In genomic region chr10:83682399-83682798, GRCh38 we compare ENCODE assay signal across 20 cellular contexts.
DNase-seq lines count a peak whose midpoint lies in the region; ATAC-seq, FAIRE-seq and TF ChIP-seq lines count a peak whose summit lies in the region.
"Had no signal": no experiment of that assay in that cellular context is flagged by ENCODE, and none has a peak within 500 bp of the region (broad histone marks: within the 10 kb centered on the region; RNA-seq: fewer than 3 reads in every experiment).

No MANE protein-coding gene starts in this region.

- peak in 1 of 2 experiments; percentile 71; a peak in 2 of 4 replicates for TF ChIP-seq EP300 in SK-N-SH (IDR thresholded peaks at IDR 0.05; ENCODE audit: borderline replicate concordance in 1 of 2, low read depth in 1 of 2, low read length in 1 of 2)

- no peak for ATAC-seq in SK-N-SH treated with all-trans-retinoic acid at 6 μM for 48 hours
- ATAC-seq: A549; CD8-positive, alpha-beta T cell had no signal

- no peak overlapping the region for H2AFZ ChIP-seq in SK-N-SH (ENCODE audit: low read depth)

- H3K9me3 ChIP-seq in SK-N-SH, result no peaks in the 10 kb centered on the region
- H3K9me3 ChIP-seq: A549; BLaER1 treated with 17β-estradiol and CSF1 and Interleukin-3, amounts not matched to agents 10 nM and 100 nM; Caco-2 had no signal

- CTCF ChIA-PET in SK-N-SH (lab: Yijun Ruan, JAX), result interaction anchor here (1.0 to 1.7 kb wide), 3 partner anchors 15 to 189 kb away, joined by 3 to 6 read pairs (median 4); no protein-coding TSS in a partner anchor

- 18% methylated on average over 2 of the region's 2 CpGs for WGBS in SK-N-SH (ENCODE audit: low lambda C conversion rate)

- no peak overlapping the region for H3K4me2 ChIP-seq in SK-N-SH
- H3K4me2 ChIP-seq: A549; BLaER1 treated with 17β-estradiol and CSF1 and Interleukin-3, amounts not matched to agents 10 nM and 100 nM had no signal

- no peak overlapping the region for H3K9ac ChIP-seq in SK-N-SH
- H3K9ac ChIP-seq: BLaER1 treated with 17β-estradiol and CSF1 and Interleukin-3, amounts not matched to agents 10 nM and 100 nM had no signal

- H3K79me2 ChIP-seq in SK-N-SH (ENCODE audit: insufficient read depth), result no peaks in the 10 kb centered on the region

- POLR2A ChIA-PET in SK-N-SH (lab: Yijun Ruan, JAX), result no interaction called here

- H3K4me3 ChIP-seq in SK-N-SH (ENCODE audit: low read depth in 2 of 2, low read length in 1 of 2), result no peak overlapping the region
- H3K4me3 ChIP-seq: A549; BLaER1 treated with 17β-estradiol and CSF1 and Interleukin-3, amounts not matched to agents 10 nM and 100 nM had no signal

- H3K36me3 ChIP-seq in SK-N-SH (replicated peaks in 1 of 2; ENCODE audit: control insufficient read depth in 1 of 2, insufficient read depth in 2 of 2, low read length in 1 of 2), result no peaks in the 10 kb centered on the region
- H3K36me3 ChIP-seq: BLaER1 treated with 17β-estradiol and CSF1 and Interleukin-3, amounts not matched to agents 10 nM and 100 nM had no signal

- DNase-seq in SK-N-SH (peak; percentile 36), OCI-M1 (lab: John Stamatoyannopoulos, UW) (peak; percentile 27), urothelium cell line (ENCODE audit: low spot score) (no peak), NCI-H187 (lab: John Stamatoyannopoulos, UW) (no peak), H4 (ENCODE audit: low spot score) (no peak)
- DNase-seq: AML-193; Caco-2; Calu3; CD4-positive, alpha-beta T cell; CD8-positive, alpha-beta T cell; DMS79 treated with DMSO at 0.1 percent for 48 hours; GF-D8 had no signal

- no peaks in the 10 kb centered on the region for H3F3A ChIP-seq in SK-N-SH (replicated peaks; ENCODE audit: insufficient read depth)

- no peaks in the 10 kb centered on the region for H4K20me1 ChIP-seq in SK-N-SH (ENCODE audit: insufficient read depth)
- H4K20me1 ChIP-seq: BLaER1 treated with 17β-estradiol and CSF1 and Interleukin-3, amounts not matched to agents 10 nM and 100 nM had no signal

- H3K27ac ChIP-seq in SK-N-SH (ENCODE audit: low read depth in 2 of 2, low read length in 1 of 2), result no peak overlapping the region; a peak in 1 of 4 replicates
- H3K27ac ChIP-seq: 22Rv1; A549; BLaER1 treated with 17β-estradiol and CSF1 and Interleukin-3, amounts not matched to agents 10 nM and 100 nM; C4-2B had no signal

- no peaks in the 10 kb centered on the region for H3K27me3 ChIP-seq in SK-N-SH (ENCODE audit: insufficient read depth)
- H3K27me3 ChIP-seq: BLaER1 treated with 17β-estradiol and CSF1 and Interleukin-3, amounts not matched to agents 10 nM and 100 nM had no signal

- no peak for TF ChIP-seq RAD21 in SK-N-SH (IDR thresholded peaks at IDR 0.05; ENCODE audit: low read length)

- no peaks in the 10 kb centered on the region for H3K9me2 ChIP-seq in SK-N-SH

- H3K4me1 ChIP-seq in SK-N-SH (ENCODE audit: control insufficient read depth in 1 of 2, insufficient read depth in 2 of 2, low read depth in 1 of 2, low read length in 1 of 2), result peaks cover 0 to 10% of the 10 kb centered on the region in 2 experiments; a peak in 2 of 4 replicates
- H3K4me1 ChIP-seq: A549; BLaER1 treated with 17β-estradiol and CSF1 and Interleukin-3, amounts not matched to agents 10 nM and 100 nM; Caco-2 had no signal

- FAIRE-seq in urothelium cell line (lab: Jason Lieb, UNC), result peak; percentile 23
- FAIRE-seq: A549, D721Med, G401.6, GM18507 had no signal

- TF ChIP-seq CTCF in SK-N-SH (IDR thresholded peaks at IDR 0.05), result no peak

TF ChIP-seq in SK-N-SH, 30 proteins besides CTCF, POLR2A, EP300 and RAD21 (continues in another document):
- TF ChIP-seq REST (IDR thresholded peaks at IDR 0.05; ENCODE audit: low read depth, low read length), result no peak
- TF ChIP-seq TEAD4 (IDR thresholded peaks at IDR 0.05; ENCODE audit: borderline replicate concordance, insufficient read depth), result no peak
- TF ChIP-seq CHD2 (IDR thresholded peaks at IDR 0.05; ENCODE audit: low read length, partially characterized antibody), result peak; percentile 32
- TF ChIP-seq, protein P1, sequence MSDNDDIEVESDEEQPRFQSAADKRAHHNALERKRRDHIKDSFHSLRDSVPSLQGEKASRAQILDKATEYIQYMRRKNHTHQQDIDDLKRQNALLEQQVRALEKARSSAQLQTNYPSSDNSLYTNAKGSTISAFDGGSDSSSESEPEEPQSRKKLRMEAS (IDR thresholded peaks at IDR 0.05; ENCODE audit: low read depth), result no peak
- peak; percentile 73; the same call in 1 of the 2 replicates for TF ChIP-seq RCOR1 (IDR thresholded peaks at IDR 0.05; ENCODE audit: low read length)
- TF ChIP-seq, protein P2, sequence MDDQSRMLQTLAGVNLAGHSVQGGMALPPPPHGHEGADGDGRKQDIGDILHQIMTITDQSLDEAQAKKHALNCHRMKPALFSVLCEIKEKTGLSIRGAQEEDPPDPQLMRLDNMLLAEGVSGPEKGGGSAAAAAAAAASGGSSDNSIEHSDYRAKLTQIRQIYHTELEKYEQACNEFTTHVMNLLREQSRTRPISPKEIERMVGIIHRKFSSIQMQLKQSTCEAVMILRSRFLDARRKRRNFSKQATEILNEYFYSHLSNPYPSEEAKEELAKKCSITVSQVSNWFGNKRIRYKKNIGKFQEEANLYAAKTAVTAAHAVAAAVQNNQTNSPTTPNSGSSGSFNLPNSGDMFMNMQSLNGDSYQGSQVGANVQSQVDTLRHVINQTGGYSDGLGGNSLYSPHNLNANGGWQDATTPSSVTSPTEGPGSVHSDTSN (IDR thresholded peaks at IDR 0.05), result no peak

TF ChIP-seq in SK-N-SH treated with all-trans-retinoic acid at 6 μM for 48 hours, 23 proteins besides CTCF, POLR2A, EP300 and RAD21:
- TF ChIP-seq ZFP30 (CRISPR knock-in tag; IDR thresholded peaks at IDR 0.05) (no peak), BACH2 (CRISPR knock-in tag; IDR thresholded peaks at IDR 0.05; ENCODE audit: borderline replicate concordance) (no peak), GLIS3 (CRISPR knock-in tag; IDR thresholded peaks at IDR 0.05) (no peak), ARNTL (CRISPR knock-in tag; IDR thresholded peaks at IDR 0.05; ENCODE audit: borderline replicate concordance, low read depth) (no peak)
- TF ChIP-seq, protein P3, sequence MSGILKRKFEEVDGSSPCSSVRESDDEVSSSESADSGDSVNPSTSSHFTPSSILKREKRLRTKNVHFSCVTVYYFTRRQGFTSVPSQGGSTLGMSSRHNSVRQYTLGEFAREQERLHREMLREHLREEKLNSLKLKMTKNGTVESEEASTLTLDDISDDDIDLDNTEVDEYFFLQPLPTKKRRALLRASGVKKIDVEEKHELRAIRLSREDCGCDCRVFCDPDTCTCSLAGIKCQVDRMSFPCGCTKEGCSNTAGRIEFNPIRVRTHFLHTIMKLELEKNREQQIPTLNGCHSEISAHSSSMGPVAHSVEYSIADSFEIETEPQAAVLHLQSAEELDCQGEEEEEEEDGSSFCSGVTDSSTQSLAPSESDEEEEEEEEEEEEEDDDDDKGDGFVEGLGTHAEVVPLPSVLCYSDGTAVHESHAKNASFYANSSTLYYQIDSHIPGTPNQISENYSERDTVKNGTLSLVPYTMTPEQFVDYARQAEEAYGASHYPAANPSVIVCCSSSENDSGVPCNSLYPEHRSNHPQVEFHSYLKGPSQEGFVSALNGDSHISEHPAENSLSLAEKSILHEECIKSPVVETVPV (CRISPR knock-in tag; IDR thresholded peaks at IDR 0.05), result no peak
- TF ChIP-seq, protein P4, sequence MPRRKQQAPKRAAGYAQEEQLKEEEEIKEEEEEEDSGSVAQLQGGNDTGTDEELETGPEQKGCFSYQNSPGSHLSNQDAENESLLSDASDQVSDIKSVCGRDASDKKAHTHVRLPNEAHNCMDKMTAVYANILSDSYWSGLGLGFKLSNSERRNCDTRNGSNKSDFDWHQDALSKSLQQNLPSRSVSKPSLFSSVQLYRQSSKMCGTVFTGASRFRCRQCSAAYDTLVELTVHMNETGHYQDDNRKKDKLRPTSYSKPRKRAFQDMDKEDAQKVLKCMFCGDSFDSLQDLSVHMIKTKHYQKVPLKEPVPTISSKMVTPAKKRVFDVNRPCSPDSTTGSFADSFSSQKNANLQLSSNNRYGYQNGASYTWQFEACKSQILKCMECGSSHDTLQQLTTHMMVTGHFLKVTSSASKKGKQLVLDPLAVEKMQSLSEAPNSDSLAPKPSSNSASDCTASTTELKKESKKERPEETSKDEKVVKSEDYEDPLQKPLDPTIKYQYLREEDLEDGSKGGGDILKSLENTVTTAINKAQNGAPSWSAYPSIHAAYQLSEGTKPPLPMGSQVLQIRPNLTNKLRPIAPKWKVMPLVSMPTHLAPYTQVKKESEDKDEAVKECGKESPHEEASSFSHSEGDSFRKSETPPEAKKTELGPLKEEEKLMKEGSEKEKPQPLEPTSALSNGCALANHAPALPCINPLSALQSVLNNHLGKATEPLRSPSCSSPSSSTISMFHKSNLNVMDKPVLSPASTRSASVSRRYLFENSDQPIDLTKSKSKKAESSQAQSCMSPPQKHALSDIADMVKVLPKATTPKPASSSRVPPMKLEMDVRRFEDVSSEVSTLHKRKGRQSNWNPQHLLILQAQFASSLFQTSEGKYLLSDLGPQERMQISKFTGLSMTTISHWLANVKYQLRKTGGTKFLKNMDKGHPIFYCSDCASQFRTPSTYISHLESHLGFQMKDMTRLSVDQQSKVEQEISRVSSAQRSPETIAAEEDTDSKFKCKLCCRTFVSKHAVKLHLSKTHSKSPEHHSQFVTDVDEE (CRISPR knock-in tag; IDR thresholded peaks at IDR 0.05), result no peak
- TF ChIP-seq, protein P5, sequence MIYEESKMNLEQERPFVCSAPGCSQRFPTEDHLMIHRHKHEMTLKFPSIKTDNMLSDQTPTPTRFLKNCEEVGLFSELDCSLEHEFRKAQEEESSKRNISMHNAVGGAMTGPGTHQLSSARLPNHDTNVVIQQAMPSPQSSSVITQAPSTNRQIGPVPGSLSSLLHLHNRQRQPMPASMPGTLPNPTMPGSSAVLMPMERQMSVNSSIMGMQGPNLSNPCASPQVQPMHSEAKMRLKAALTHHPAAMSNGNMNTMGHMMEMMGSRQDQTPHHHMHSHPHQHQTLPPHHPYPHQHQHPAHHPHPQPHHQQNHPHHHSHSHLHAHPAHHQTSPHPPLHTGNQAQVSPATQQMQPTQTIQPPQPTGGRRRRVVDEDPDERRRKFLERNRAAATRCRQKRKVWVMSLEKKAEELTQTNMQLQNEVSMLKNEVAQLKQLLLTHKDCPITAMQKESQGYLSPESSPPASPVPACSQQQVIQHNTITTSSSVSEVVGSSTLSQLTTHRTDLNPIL (CRISPR knock-in tag; IDR thresholded peaks at IDR 0.05; ENCODE audit: low read depth), result no peak

Comparison
In these comparisons a context has a peak if more than half of its experiments do, and no peak if none do; other contexts are left out.
1. DNase-seq: peak in SK-N-SH (single experiment) and OCI-M1 (single experiment); none in urothelium cell line (single experiment), NCI-H187 (0 of 2) and H4 (single experiment).